30 cellular contexts compared by ENCODE assay signal in the genomic region with DNA sequence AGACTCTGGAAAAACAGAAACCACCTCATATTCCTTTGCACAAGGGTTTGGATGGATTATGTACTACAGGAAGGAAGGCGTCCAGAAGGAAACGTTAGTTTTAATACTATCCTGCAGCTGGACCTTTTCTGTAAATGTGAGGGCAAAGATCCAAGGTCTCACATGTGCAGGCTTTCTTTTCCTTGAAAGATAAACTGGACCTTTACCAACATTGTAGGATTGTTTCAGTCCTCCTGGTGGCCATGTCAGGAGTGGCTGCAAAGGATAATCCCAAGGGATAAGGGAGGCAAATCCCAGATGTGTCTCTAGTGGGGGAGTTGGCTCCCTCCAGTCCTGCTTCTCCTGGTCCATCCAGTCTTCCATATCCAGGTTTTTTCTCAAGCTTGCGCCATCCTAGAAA.
"Had no signal": no experiment of that assay in that cellular context is flagged by ENCODE, and none has a peak within 500 bp of the region (broad histone marks: within the 10 kb centered on the region; RNA-seq: fewer than 3 reads in every experiment).

No MANE protein-coding gene starts in this region.

- ATAC-seq: activated T-cell treated with anti-CD3 and anti-CD28 coated beads, Interleukin-2, amount 50 U/mL, for 72 hours; left colon; naive thymus-derived CD4-positive, alpha-beta T cell; psoas muscle; upper lobe of right lung had no signal

- H3K4me3 ChIP-seq: adrenal gland, ascending aorta, coronary artery, dorsolateral prefrontal cortex, psoas muscle, right atrium auricular region, smooth muscle cell, suprapubic skin, tibial artery, upper lobe of right lung had no signal

- H3K9me3 ChIP-seq: adrenal gland, ascending aorta, psoas muscle, upper lobe of right lung had no signal

- H2AFZ ChIP-seq: parathyroid adenoma had no signal

- H3K4me1 ChIP-seq: adrenal gland, ascending aorta, parathyroid adenoma, psoas muscle, right atrium auricular region, suprapubic skin, tibial artery, upper lobe of right lung had no signal

- H3K36me3 Mint-ChIP-seq: activated naive CD8-positive, alpha-beta T cell treated with anti-CD3 and anti-CD28 coated beads for 36 hours; immature natural killer cell; naive thymus-derived CD4-positive, alpha-beta T cell had no signal

- H3K27ac ChIP-seq: adrenal gland, ascending aorta, brain microvascular endothelial cell, coronary artery, dorsolateral prefrontal cortex, parathyroid adenoma, psoas muscle, right atrium auricular region, suprapubic skin, tibial artery, upper lobe of right lung had no signal

- H3K4me1 Mint-ChIP-seq: activated naive CD8-positive, alpha-beta T cell treated with anti-CD3 and anti-CD28 coated beads for 36 hours; immature natural killer cell; naive thymus-derived CD4-positive, alpha-beta T cell had no signal

- H3K27me3 Mint-ChIP-seq: activated naive CD8-positive, alpha-beta T cell treated with anti-CD3 and anti-CD28 coated beads for 36 hours; naive thymus-derived CD4-positive, alpha-beta T cell had no signal

- H3K79me2 ChIP-seq: parathyroid adenoma had no signal

- H3K27me3 ChIP-seq: adrenal gland, ascending aorta, brain microvascular endothelial cell, dorsolateral prefrontal cortex, right atrium auricular region, suprapubic skin, tibial artery, upper lobe of right lung had no signal

- FAIRE-seq: kidney had no signal

- H3K4me2 ChIP-seq: smooth muscle cell had no signal

- H3K27ac Mint-ChIP-seq: activated naive CD4-positive, alpha-beta T cell treated with anti-CD3 and anti-CD28 coated beads for 36 hours; activated naive CD8-positive, alpha-beta T cell treated with anti-CD3 and anti-CD28 coated beads for 36 hours; activated T-cell treated with anti-CD3 and anti-CD28 coated beads, Interleukin-2, amount 50 U/mL, for 72 hours; immature natural killer cell; naive thymus-derived CD4-positive, alpha-beta T cell; T-helper 2 cell treated with Interferon-gamma antibody and Interleukin-4, amounts not matched to agents 5 μg/mL and 100 μg/mL, for 36 hours had no signal

- H3K4me3 Mint-ChIP-seq: activated naive CD4-positive, alpha-beta T cell treated with anti-CD3 and anti-CD28 coated beads for 36 hours; activated naive CD8-positive, alpha-beta T cell treated with anti-CD3 and anti-CD28 coated beads for 36 hours; activated T-cell treated with anti-CD3 and anti-CD28 coated beads, Interleukin-2, amount 50 U/mL, for 72 hours; immature natural killer cell; naive thymus-derived CD4-positive, alpha-beta T cell; T-helper 2 cell treated with Interferon-gamma antibody and Interleukin-4, amounts not matched to agents 5 μg/mL and 100 μg/mL, for 36 hours had no signal

- H3K36me3 ChIP-seq: adrenal gland, ascending aorta, brain microvascular endothelial cell, right atrium auricular region, suprapubic skin, tibial artery, upper lobe of right lung had no signal

- H3K9ac ChIP-seq: parathyroid adenoma had no signal

- DNase-seq: activated CD4-positive, alpha-beta T cell treated with anti-CD3 and anti-CD28 coated beads for 4 hours; activated CD4-positive, alpha-beta T cell treated with anti-CD3 and anti-CD28 coated beads, Interleukin-2, amount 50 U/mL, for 4 hours; activated naive CD4-positive, alpha-beta T cell treated with anti-CD3 and anti-CD28 coated beads for 36 hours; activated naive CD8-positive, alpha-beta T cell treated with anti-CD3 and anti-CD28 coated beads for 36 hours; activated T-cell treated with anti-CD3 and anti-CD28 coated beads for 4 hours; activated T-cell treated with anti-CD3 and anti-CD28 coated beads, Interleukin-2, amount 50 U/mL, for 72 hours; adrenal gland; brain microvascular endothelial cell; dorsolateral prefrontal cortex; effector memory CD4-positive, alpha-beta T cell; head of caudate nucleus; hippocampal formation; immature natural killer cell; kidney; left colon; midbrain; naive thymus-derived CD4-positive, alpha-beta T cell; nucleus accumbens; psoas muscle; stimulated activated CD4-positive, alpha-beta T cell treated with anti-CD3 and anti-CD28 coated beads, Interleukin-1b, Interleukin-23, amount 100 ng/mL, for 48 hours; stimulated activated naive CD4-positive, alpha-beta T cell; tibial artery; upper lobe of right lung had no signal
